ENCODE assay signal across 9 cellular contexts in genomic region chr6:117906905-117907599, GRCh38. TPM values are rescaled to one million over a fixed set of nuclear protein-coding genes. Genes with fewer than 3 reads are reported as not detected.
DNase-seq lines count a peak whose midpoint lies in the region; ATAC-seq and TF ChIP-seq lines count a peak whose summit lies in the region.
"Had no signal": no experiment of that assay in that cellular context is flagged by ENCODE, and none has a peak within 500 bp of the region (broad histone marks: within the 10 kb centered on the region; RNA-seq: fewer than 3 reads in every experiment).

Gene SLC35F1 (plus strand): TSS chr6:117907264.

- peak within 1 kb of the TSS in 1 of 12 donors; percentile 25 for H3K27ac ChIP-seq in heart left ventricle
- H3K27ac ChIP-seq in parathyroid adenoma: peak within 1 kb of the TSS; percentile 94

- H3K36me3 ChIP-seq in heart left ventricle: no peaks in the 10 kb centered on the region
- no peaks in the 10 kb centered on the region for H3K36me3 ChIP-seq in parathyroid adenoma (ENCODE audit: control insufficient read depth, insufficient read depth, low read length)

- intact Hi-C loops in MCF 10A (cut with micrococcal nuclease): no loop called here
- intact Hi-C loops in heart left ventricle (cut with DNase I): no loop called here

- H2AFZ ChIP-seq in parathyroid adenoma: peak within 1 kb of the TSS; percentile 99

- H3K79me2 ChIP-seq in parathyroid adenoma: no peaks in the 10 kb centered on the region

- H3K36me3 Mint-ChIP-seq in MCF 10A (ENCODE audit: insufficient read depth, unreplicated experiment): no peaks in the 10 kb centered on the region
- no peaks in the 10 kb centered on the region for H3K36me3 Mint-ChIP-seq in activated naive CD4-positive, alpha-beta T cell treated with anti-CD3 and anti-CD28 coated beads, Interleukin-2, amount 10 ng/mL, durations not matched to agents 7 days and 5 days

- BruUV-seq in MCF 10A (replicated peaks; lab: Mats Ljungman, UMichigan): no TSS peak

- no peak within 1 kb of the TSS for H3K4me3 Mint-ChIP-seq in MCF 10A (ENCODE audit: unreplicated experiment)
- H3K4me3 Mint-ChIP-seq in activated naive CD4-positive, alpha-beta T cell treated with anti-CD3 and anti-CD28 coated beads, Interleukin-2, amount 10 ng/mL, durations not matched to agents 7 days and 5 days: peak within 1 kb of the TSS; percentile 57

- CTCF ChIA-PET in MCF 10A (lab: Yijun Ruan, JAX): no interaction called here
- CTCF ChIA-PET in activated naive CD4-positive, alpha-beta T cell treated with anti-CD3 and anti-CD28 coated beads, Interleukin-2, amount 10 ng/mL, durations not matched to agents 7 days and 5 days (lab: Charles Lee): no interaction called here

- peak within 1 kb of the TSS; percentile 84 for H3K4me2 ChIP-seq in parathyroid adenoma (ENCODE audit: low read length)

- H3K27me3 Mint-ChIP-seq in MCF 10A (ENCODE audit: insufficient read depth, unreplicated experiment): peaks cover 33% of the 10 kb centered on the region
- H3K27me3 Mint-ChIP-seq in activated naive CD4-positive, alpha-beta T cell treated with anti-CD3 and anti-CD28 coated beads, Interleukin-2, amount 10 ng/mL, durations not matched to agents 7 days and 5 days: peaks cover 53% of the 10 kb centered on the region

- H3K9me3 ChIP-seq in heart left ventricle: no peaks in the 10 kb centered on the region
- no peaks in the 10 kb centered on the region for H3K9me3 ChIP-seq in parathyroid adenoma (ENCODE audit: control insufficient read depth, low read length)

- no peak within 1 kb of the TSS for H3K27ac Mint-ChIP-seq in MCF 10A (ENCODE audit: low read depth, unreplicated experiment)
- no peak within 1 kb of the TSS for H3K27ac Mint-ChIP-seq in activated naive CD4-positive, alpha-beta T cell treated with anti-CD3 and anti-CD28 coated beads, Interleukin-2, amount 10 ng/mL, durations not matched to agents 7 days and 5 days

- H3K9ac ChIP-seq in parathyroid adenoma: peak within 1 kb of the TSS; percentile 51

- DNase-seq in T47D (ENCODE audit: low read depth in 1 of 2, low spot score in 1 of 2) (peak; percentile 44 to 64), MCF 10A (ENCODE audit: unreplicated experiment) (no peak), NCI-H2171 treated with DMSO at 0.1 percent for 48 hours (lab: John Stamatoyannopoulos, UW) (peak; percentile 30), heart left ventricle (peak; percentile 15 to 63 (median 27)), mesenteric fat pad (ENCODE audit: low spot score) (no peak)
- peak; percentile 37 for DNase-seq in activated naive CD4-positive, alpha-beta T cell treated with anti-CD3 and anti-CD28 coated beads, Interleukin-2, amount 10 ng/mL, durations not matched to agents 7 days and 5 days

- H3K27me3 ChIP-seq in heart left ventricle: peaks cover 9 to 60% (median 20%) of the 10 kb centered on the region in 9 donors
- no peaks in the 10 kb centered on the region for H3K27me3 ChIP-seq in parathyroid adenoma (ENCODE audit: control insufficient read depth, insufficient read depth, low read length)

- TF ChIP-seq POLR2A in heart left ventricle (IDR thresholded peaks at IDR 0.05): no peak

- in situ Hi-C loops in T47D (cut with HindIII; ENCODE audit: low pct_unique_long_range_greater_than_20kb, low sequenced_read_pairs): no loop called here

- H3K9me3 Mint-ChIP-seq in MCF 10A (ENCODE audit: unreplicated experiment): no peaks in the 10 kb centered on the region
- no peaks in the 10 kb centered on the region for H3K9me3 Mint-ChIP-seq in activated naive CD4-positive, alpha-beta T cell treated with anti-CD3 and anti-CD28 coated beads, Interleukin-2, amount 10 ng/mL, durations not matched to agents 7 days and 5 days

- TF ChIP-seq CTCF in MCF 10A (IDR thresholded peaks at IDR 0.05; ENCODE audit: unreplicated experiment) (no peak), heart left ventricle (IDR thresholded peaks at IDR 0.05) (peak in 10 of 12 donors; percentile 8 to 53 (median 38)), parathyroid adenoma (IDR thresholded peaks at IDR 0.05) (peak; percentile 60)

- POLR2A ChIA-PET in MCF 10A (lab: Yijun Ruan, JAX): no interaction called here

- H3K4me3 ChIP-seq in heart left ventricle (peak within 1 kb of the TSS; percentile 40 to 80 (median 58)), parathyroid adenoma (ENCODE audit: low read depth, low read length) (peak within 1 kb of the TSS; percentile 56)

- H3K4me1 ChIP-seq in heart left ventricle (peaks cover 0 to 23% (median 7%) of the 10 kb centered on the region in 12 donors), parathyroid adenoma (peaks cover 6% of the 10 kb centered on the region)

- 1% methylated on average over 36 to 88 of the region's 88 CpGs for WGBS in heart left ventricle, 4 donors

- ATAC-seq in HG02798 (IDR thresholded peaks at IDR 0.05; ENCODE audit: poor library complexity, unreplicated experiment): peak; percentile 70
- peak in 3 of 4 donors; percentile 69 to 79 (median 71) for ATAC-seq in heart left ventricle
- ATAC-seq: HCT116 had no signal

- no peaks in the 10 kb centered on the region for H3K4me1 Mint-ChIP-seq in MCF 10A (ENCODE audit: insufficient read depth, unreplicated experiment)
- peaks cover 5% of the 10 kb centered on the region for H3K4me1 Mint-ChIP-seq in activated naive CD4-positive, alpha-beta T cell treated with anti-CD3 and anti-CD28 coated beads, Interleukin-2, amount 10 ng/mL, durations not matched to agents 7 days and 5 days

RNA-seq across cellular contexts. Expression of gene SLC35F1, which starts in this region (rescaled TPM):
- total RNA-seq in MCF 10A (2022): not detected in 2 replicates
- 10 to 100 TPM in 3 of 9 donors, 1 to 10 TPM in 6; 2.5 to 11.6 (median 5.0) TPM for total RNA-seq in heart left ventricle
- polyA plus RNA-seq in heart left ventricle: 1 to 10 TPM; 1.1 to 5.0 TPM
- 0.48 TPM for total RNA-seq in mesenteric fat pad

Comparison
In these comparisons a context has a peak if more than half of its experiments do, and no peak if none do; other contexts are left out.
1. DNase-seq: peak in T47D (2 of 2), NCI-H2171 treated with DMSO at 0.1 percent for 48 hours (single experiment), activated naive CD4-positive, alpha-beta T cell treated with anti-CD3 and anti-CD28 coated beads, Interleukin-2, amount 10 ng/mL, durations not matched to agents 7 days and 5 days (single experiment) and heart left ventricle (5 of 5); none in MCF 10A (single experiment) and mesenteric fat pad (single experiment).